Comparison of ENCODE assay signal across 1 cellular context in genomic region chr22:20889025-20889704, GRCh38.
TF ChIP-seq lines count a peak whose summit lies in the region.

No MANE protein-coding gene starts in this region.

TF ChIP-seq in K562, 482 proteins besides CTCF, POLR2A, EP300 and RAD21 (continued from another document):
- no peak for TF ChIP-seq MGA (IDR thresholded peaks at IDR 0.05)
- 0 out of 2 replicates have a peak, but pooled peaks have one; percentile 26 for TF ChIP-seq KDM2B (CRISPR knock-in tag; IDR thresholded peaks at IDR 0.05)
- 0 out of 2 replicates have a peak, but pooled peaks have one; percentile 35 for TF ChIP-seq ZNF280B (CRISPR knock-in tag; IDR thresholded peaks at IDR 0.05)
- 0 out of 2 replicates have a peak, but pooled peaks have one; percentile 11 for TF ChIP-seq ZFP1 (CRISPR knock-in tag; IDR thresholded peaks at IDR 0.05)
